In the genomic region with DNA sequence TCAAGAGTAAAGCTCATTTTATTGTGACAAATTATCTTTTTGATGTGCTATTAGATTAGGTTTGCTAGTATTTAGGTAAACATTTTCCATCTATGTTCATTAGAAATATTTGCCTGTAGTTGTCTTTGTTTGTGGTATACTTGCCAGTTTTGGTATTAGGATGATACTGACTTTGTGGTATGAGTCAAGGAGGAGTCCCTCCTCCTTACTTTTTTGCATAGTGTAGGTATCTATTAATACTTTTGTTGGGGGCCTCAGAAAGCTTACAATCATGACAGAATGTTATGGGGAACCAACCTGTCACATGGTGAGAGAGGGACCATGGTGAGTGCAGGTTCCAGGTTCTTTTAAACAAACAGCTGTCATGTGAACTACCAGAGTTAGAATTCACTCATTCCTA, we compare ENCODE assay signal across 8 cellular contexts.
"Had no signal": no experiment of that assay in that cellular context is flagged by ENCODE, and none has a peak within 500 bp of the region (broad histone marks: within the 10 kb centered on the region; RNA-seq: fewer than 3 reads in every experiment).

No MANE protein-coding gene starts in this region.

- H3K9ac ChIP-seq: GM23248 had no signal

- H2AFZ ChIP-seq: GM23248 had no signal

- ATAC-seq: K562 had no signal

- DNase-seq: GM23248, GOT3, H7, HCEC 1CT, IMR-90, Kasumi-1, KG1 had no signal

- H3K27ac ChIP-seq: GM23248 had no signal
